Comparison of ENCODE assay signal across 8 cellular contexts in the genomic region with DNA sequence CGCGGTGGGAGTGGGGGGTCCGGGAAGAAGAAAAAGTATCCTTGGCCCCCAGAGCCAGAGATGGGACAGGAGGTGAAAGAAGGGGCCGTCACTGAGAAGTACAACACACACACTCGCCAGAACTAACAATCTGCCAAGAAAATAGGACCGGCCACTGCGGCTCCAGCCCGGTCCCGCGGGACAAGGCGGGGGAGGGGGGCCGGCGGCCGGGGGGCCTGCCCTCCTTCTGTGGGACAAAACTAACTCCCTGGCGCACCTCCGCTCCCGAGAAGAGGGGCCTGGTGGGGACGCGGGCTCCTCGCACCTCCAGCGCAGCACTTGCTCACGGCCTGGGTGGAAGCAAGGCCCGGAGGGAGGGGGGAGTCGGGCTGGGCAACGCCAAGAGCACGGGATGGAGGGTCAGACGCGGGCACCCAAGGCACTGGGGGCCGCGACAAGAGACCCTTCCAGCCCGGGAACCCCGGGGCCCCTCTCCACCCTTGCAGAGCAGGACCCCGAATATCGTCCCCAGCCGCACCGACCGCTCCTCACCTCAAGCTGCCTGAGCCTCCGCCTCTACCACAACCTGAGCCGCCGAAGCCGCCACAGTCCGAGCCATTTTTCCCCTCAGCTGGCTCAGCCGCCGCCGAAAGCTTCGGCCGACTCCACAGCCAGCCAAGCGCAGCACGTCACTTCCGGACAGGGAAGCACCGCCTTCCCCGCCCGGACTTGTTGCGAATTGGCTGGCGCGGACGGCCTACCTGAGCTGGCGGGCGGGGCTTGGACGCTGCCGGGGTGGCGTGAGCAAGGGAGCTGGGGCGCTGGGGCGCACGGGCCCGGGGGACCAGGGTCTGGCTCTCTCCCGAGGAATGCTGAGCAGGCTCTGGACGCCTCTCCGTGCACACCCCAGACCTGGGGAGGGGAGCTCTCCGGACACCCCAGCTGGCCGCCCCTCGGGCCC. TPM values are rescaled to one million over a fixed set of nuclear protein-coding genes. Genes with fewer than 3 reads are reported as not detected.
A peak's percentile ranks its signal among the peaks of the same experiment; 100 is the strongest.
DNase-seq lines count a peak whose midpoint lies in the region; ATAC-seq and TF ChIP-seq lines count a peak whose summit lies in the region.

A gene with protein sequence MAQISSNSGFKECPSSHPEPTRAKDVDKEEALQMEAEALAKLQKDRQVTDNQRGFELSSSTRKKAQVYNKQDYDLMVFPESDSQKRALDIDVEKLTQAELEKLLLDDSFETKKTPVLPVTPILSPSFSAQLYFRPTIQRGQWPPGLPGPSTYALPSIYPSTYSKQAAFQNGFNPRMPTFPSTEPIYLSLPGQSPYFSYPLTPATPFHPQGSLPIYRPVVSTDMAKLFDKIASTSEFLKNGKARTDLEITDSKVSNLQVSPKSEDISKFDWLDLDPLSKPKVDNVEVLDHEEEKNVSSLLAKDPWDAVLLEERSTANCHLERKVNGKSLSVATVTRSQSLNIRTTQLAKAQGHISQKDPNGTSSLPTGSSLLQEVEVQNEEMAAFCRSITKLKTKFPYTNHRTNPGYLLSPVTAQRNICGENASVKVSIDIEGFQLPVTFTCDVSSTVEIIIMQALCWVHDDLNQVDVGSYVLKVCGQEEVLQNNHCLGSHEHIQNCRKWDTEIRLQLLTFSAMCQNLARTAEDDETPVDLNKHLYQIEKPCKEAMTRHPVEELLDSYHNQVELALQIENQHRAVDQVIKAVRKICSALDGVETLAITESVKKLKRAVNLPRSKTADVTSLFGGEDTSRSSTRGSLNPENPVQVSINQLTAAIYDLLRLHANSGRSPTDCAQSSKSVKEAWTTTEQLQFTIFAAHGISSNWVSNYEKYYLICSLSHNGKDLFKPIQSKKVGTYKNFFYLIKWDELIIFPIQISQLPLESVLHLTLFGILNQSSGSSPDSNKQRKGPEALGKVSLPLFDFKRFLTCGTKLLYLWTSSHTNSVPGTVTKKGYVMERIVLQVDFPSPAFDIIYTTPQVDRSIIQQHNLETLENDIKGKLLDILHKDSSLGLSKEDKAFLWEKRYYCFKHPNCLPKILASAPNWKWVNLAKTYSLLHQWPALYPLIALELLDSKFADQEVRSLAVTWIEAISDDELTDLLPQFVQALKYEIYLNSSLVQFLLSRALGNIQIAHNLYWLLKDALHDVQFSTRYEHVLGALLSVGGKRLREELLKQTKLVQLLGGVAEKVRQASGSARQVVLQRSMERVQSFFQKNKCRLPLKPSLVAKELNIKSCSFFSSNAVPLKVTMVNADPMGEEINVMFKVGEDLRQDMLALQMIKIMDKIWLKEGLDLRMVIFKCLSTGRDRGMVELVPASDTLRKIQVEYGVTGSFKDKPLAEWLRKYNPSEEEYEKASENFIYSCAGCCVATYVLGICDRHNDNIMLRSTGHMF (N-terminal part only) (minus strand): TSS at position 670 of the 940 bp plus-strand sequence. CDS start 38,245 bp downstream, outside the sequence.

- H3K9me3 Mint-ChIP-seq in CD4-positive, alpha-beta memory T cell = peaks cover 0 to under 1% (median 0%) of the 10 kb centered on the region in 8 donors
- no peaks in the 10 kb centered on the region for H3K9me3 Mint-ChIP-seq in activated CD4-positive, alpha-beta memory T cell treated with anti-CD3 and anti-CD28 coated beads for 36 hours

- TF ChIP-seq CTCF in liver (IDR thresholded peaks at IDR 0.05; ENCODE audit: low read depth, low read length, missing input control) = no peak

- peak within 1 kb of the TSS; percentile 75 to 100 (median 98) for H3K27ac Mint-ChIP-seq in CD4-positive, alpha-beta memory T cell
- peak within 1 kb of the TSS; percentile 90 for H3K27ac Mint-ChIP-seq in activated CD4-positive, alpha-beta memory T cell treated with anti-CD3 and anti-CD28 coated beads for 36 hours

- CTCF ChIA-PET in CD4-positive, alpha-beta memory T cell (lab: Charles Lee; ENCODE audit: partially characterized antibody) = interaction anchor here (1.0 to 1.3 kb wide), 2 partner anchors 23 to 132 kb away, joined by 3 to 4 read pairs; no protein-coding TSS in a partner anchor
- CTCF ChIA-PET in activated CD4-positive, alpha-beta memory T cell treated with anti-CD3 and anti-CD28 coated beads for 36 hours (lab: Charles Lee) = interaction anchor here (1.0 to 1.7 kb wide), 3 partner anchors 22 to 181 kb away, joined by 3 to 13 read pairs (median 4); a partner anchor contains a TSS

- intact Hi-C loops in CD4-positive, alpha-beta memory T cell (cut with micrococcal nuclease) = loop anchor here (1.0 to 2.0 kb wide), 4 partner anchors 69 to 469 kb away; a partner anchor contains a TSS
- intact Hi-C loops in activated CD4-positive, alpha-beta memory T cell treated with anti-CD3 and anti-CD28 coated beads for 36 hours (cut with micrococcal nuclease) = loop anchor here (1.0 to 5.0 kb wide), 6 partner anchors 23 to 469 kb away; a partner anchor contains a TSS

- under 1% methylated on average over 72 of the region's 72 CpGs for WGBS in liver

- H3K4me3 ChIP-seq in CD4-positive, alpha-beta memory T cell (ENCODE audit: low read length in 2 of 2) = peak within 1 kb of the TSS; percentile 70 to 79
- peak within 1 kb of the TSS; percentile 77 to 94 (median 90) for H3K4me3 ChIP-seq in liver (ENCODE audit: low read depth in 1 of 3, low read length in 3 of 3)

- no peaks in the 10 kb centered on the region for H3K36me3 ChIP-seq in CD4-positive, alpha-beta memory T cell (ENCODE audit: insufficient read depth, low read length)
- no peaks in the 10 kb centered on the region for H3K36me3 ChIP-seq in liver (ENCODE audit: control insufficient read depth in 4 of 4, insufficient read depth in 3 of 4, low read depth in 1 of 4, low read length in 3 of 4)

- peak within 1 kb of the TSS; percentile 80 for H3K27ac ChIP-seq in CD4-positive, alpha-beta memory T cell (ENCODE audit: low read depth, low read length)
- peak within 1 kb of the TSS; percentile 96 to 97 for H3K27ac ChIP-seq in liver (ENCODE audit: low read depth in 1 of 2, low read length in 2 of 2)

- peak in 1 of 2 donors; percentile 28 for TF ChIP-seq RAD21 in liver (IDR thresholded peaks at IDR 0.05)

- H3K4me3 Mint-ChIP-seq in CD4-positive, alpha-beta memory T cell = peak within 1 kb of the TSS; percentile 95 to 100 (median 99)
- peak within 1 kb of the TSS; percentile 99 for H3K4me3 Mint-ChIP-seq in activated CD4-positive, alpha-beta memory T cell treated with anti-CD3 and anti-CD28 coated beads for 36 hours

- peak within 1 kb of the TSS; percentile 79 to 97 for H3K9ac ChIP-seq in liver (ENCODE audit: low read depth in 1 of 2, low read length in 2 of 2)

- no peaks in the 10 kb centered on the region for H3K9me3 ChIP-seq in CD4-positive, alpha-beta memory T cell (ENCODE audit: control insufficient read depth in 1 of 2, low read length in 2 of 2)
- H3K9me3 ChIP-seq in liver (ENCODE audit: control insufficient read depth in 4 of 4, low read length in 3 of 4) = no peaks in the 10 kb centered on the region

- POLR2A ChIA-PET in CD4-positive, alpha-beta memory T cell (lab: Charles Lee; ENCODE audit: partially characterized antibody) = interaction anchor here (0.6 to 2.2 kb wide), 9 partner anchors 8 to 1188 kb away, joined by 3 to 18 read pairs (median 6); a partner anchor contains a TSS
- POLR2A ChIA-PET in activated CD4-positive, alpha-beta memory T cell treated with anti-CD3 and anti-CD28 coated beads for 36 hours (lab: Charles Lee) = interaction anchor here (0.7 to 2.0 kb wide), 3 partner anchors 88 to 132 kb away, joined by 3 to 18 read pairs (median 4); a partner anchor contains a TSS

- H3K27me3 ChIP-seq in CD4-positive, alpha-beta memory T cell (ENCODE audit: insufficient read depth, low read length) = no peaks in the 10 kb centered on the region
- no peaks in the 10 kb centered on the region for H3K27me3 ChIP-seq in liver (ENCODE audit: control insufficient read depth in 4 of 4, insufficient read depth in 4 of 4, low read length in 3 of 4)

- peaks cover 15 to 48% (median 35%) of the 10 kb centered on the region in 4 donors for H3K4me1 Mint-ChIP-seq in CD4-positive, alpha-beta memory T cell
- peaks cover 35% of the 10 kb centered on the region for H3K4me1 Mint-ChIP-seq in activated CD4-positive, alpha-beta memory T cell treated with anti-CD3 and anti-CD28 coated beads for 36 hours (ENCODE audit: low read depth)

- H3K4me1 ChIP-seq in CD4-positive, alpha-beta memory T cell (ENCODE audit: insufficient read depth, low read length) = peaks cover 25% of the 10 kb centered on the region
- H3K4me1 ChIP-seq in liver (ENCODE audit: control insufficient read depth in 4 of 4, insufficient read depth in 4 of 4, low read length in 3 of 4) = peaks cover 4 to 18% (median 11%) of the 10 kb centered on the region in 4 donors

- peaks cover 0 to 15% of the 10 kb centered on the region in 2 donors for H3K36me3 Mint-ChIP-seq in CD4-positive, alpha-beta memory T cell
- H3K36me3 Mint-ChIP-seq in activated CD4-positive, alpha-beta memory T cell treated with anti-CD3 and anti-CD28 coated beads for 36 hours = peaks cover 3% of the 10 kb centered on the region

- no peaks in the 10 kb centered on the region for H3K27me3 Mint-ChIP-seq in CD4-positive, alpha-beta memory T cell
- no peaks in the 10 kb centered on the region for H3K27me3 Mint-ChIP-seq in activated CD4-positive, alpha-beta memory T cell treated with anti-CD3 and anti-CD28 coated beads for 36 hours

- DNase-seq in CD4-positive, alpha-beta memory T cell = peak; percentile 90 to 94 (median 91)
- DNase-seq in HK-2 (ENCODE audit: unreplicated experiment) (peak; percentile 90), NCI-H82 treated with DMSO at 0.1 percent for 48 hours (lab: John Stamatoyannopoulos, UW; ENCODE audit: unreplicated experiment) (peak; percentile 66), dermis microvascular lymphatic vessel endothelial cell (ENCODE audit: low read depth in 2 of 2) (peak; percentile 87 to 97)
- peak; percentile 96 for DNase-seq in activated CD4-positive, alpha-beta memory T cell treated with anti-CD3 and anti-CD28 coated beads for 36 hours
- peak; percentile 95 for DNase-seq in stimulated activated CD4-positive, alpha-beta T cell treated with anti-CD3 and anti-CD28 coated beads, Interleukin-4, amount 100 ng/mL, for 24 hours

- peak; percentile 97 for ATAC-seq in GM19455 (IDR thresholded peaks at IDR 0.05; ENCODE audit: unreplicated experiment)

TF ChIP-seq in liver, 16 proteins besides CTCF, POLR2A, EP300 and RAD21 (continues in another document):
- no peak for TF ChIP-seq JUND (IDR thresholded peaks at IDR 0.05)

RNA-seq across cellular contexts. Expression of the gene that starts here (rescaled TPM):
- 10 to 100 TPM; 32.0 to 40.4 TPM for total RNA-seq in CD4-positive, alpha-beta memory T cell
- 1 to 10 TPM; 2.4 to 7.0 TPM for polyA plus RNA-seq in CD4-positive, alpha-beta memory T cell
- total RNA-seq in activated CD4-positive, alpha-beta memory T cell treated with anti-CD3 and anti-CD28 coated beads for 36 hours = 10 to 100 TPM; 21.2 to 21.7 TPM
- total RNA-seq in dermis microvascular lymphatic vessel endothelial cell = 36.7 and 36.8 TPM in 2 replicates
- 10 to 100 TPM; 17.3 to 89.9 TPM for total RNA-seq in liver
- 10 to 100 TPM in 1 of 2 donors, 1 to 10 TPM in 1; 8.2 to 10.1 TPM for polyA plus RNA-seq in liver

Comparison
In these comparisons a context has a peak if more than half of its experiments do, and no peak if none do; other contexts are left out.
1. Peak in every context shown above with its lines: DNase-seq, ATAC-seq, H3K4me3 ChIP-seq and H3K27ac ChIP-seq.